1 cellular context compared by ENCODE assay signal in genomic region chr17:3809135-3809534, GRCh38.
TF ChIP-seq lines count a peak whose summit lies in the region.

No MANE protein-coding gene starts in this region.

TF ChIP-seq in HepG2, 621 proteins besides CTCF, POLR2A, EP300 and RAD21 (continued from another document):
- TF ChIP-seq IRF1 (CRISPR knock-in tag; IDR thresholded peaks at IDR 0.05; ENCODE audit: low read depth) = no peak
- no peak for TF ChIP-seq TBP (CRISPR knock-in tag; IDR thresholded peaks at IDR 0.05)
- TF ChIP-seq MAFK (conservative IDR thresholded peaks at IDR 0.05 in 1 of 2, IDR thresholded peaks at IDR 0.05 in 1 of 2; ENCODE audit: low read length in 2 of 2) = peak; percentile 70 to 76
